ENCODE assay signal across 17 cellular contexts in genomic region chr22:44298331-44299087, GRCh38. TPM values are rescaled to one million over a fixed set of nuclear protein-coding genes. Genes with fewer than 3 reads are reported as not detected.
"Had no signal": no experiment of that assay in that cellular context is flagged by ENCODE, and none has a peak within 500 bp of the region (broad histone marks: within the 10 kb centered on the region; RNA-seq: fewer than 3 reads in every experiment).

No MANE protein-coding gene starts in this region.

- H3K27ac ChIP-seq: hepatocyte, left lung, pancreas, suprapubic skin had no signal

- ATAC-seq: activated CD8-positive, alpha-beta T cell treated with anti-CD3 and anti-CD28 coated beads for 36 hours; activated T-cell treated with anti-CD3 and anti-CD28 coated beads, Interleukin-2, amount 50 U/mL, for 4 hours; left lung; pancreas; stimulated activated naive CD8-positive, alpha-beta T cell treated with anti-CD3 and anti-CD28 coated beads, Interleukin-15, Interleukin-2, amounts not matched to agents 100 U/mL and 50 U/mL, for 24 hours had no signal

- H3K27me3 ChIP-seq: hepatocyte, pancreas had no signal

- DNase-seq: activated CD4-positive, alpha-beta T cell treated with anti-CD3 and anti-CD28 coated beads for 4 hours; activated CD8-positive, alpha-beta T cell treated with anti-CD3 and anti-CD28 coated beads for 36 hours; activated effector memory CD4-positive, alpha-beta T cell treated with Interleukin-2 at 50 U/mL for 16 hours; activated naive CD4-positive, alpha-beta T cell treated with anti-CD3 and anti-CD28 coated beads, Interleukin-2, amount 50 U/mL, for 16 hours; activated T-cell treated with anti-CD3 and anti-CD28 coated beads, Interleukin-2, amount 50 U/mL, for 4 hours; dermis blood vessel endothelial cell; erythroblast; islet precursor cell; mammary epithelial cell; stimulated activated CD4-positive, alpha-beta T cell treated with anti-CD3 and anti-CD28 coated beads, Interleukin-4, amount 100 ng/mL, for 4 hours; stimulated activated CD8-positive, alpha-beta memory T cell treated with anti-CD3 and anti-CD28 coated beads, Interleukin-4, amount 100 ng/mL, for 48 hours; stimulated activated naive CD8-positive, alpha-beta T cell treated with anti-CD3 and anti-CD28 coated beads, Interleukin-15, Interleukin-2, amounts not matched to agents 100 U/mL and 50 U/mL, for 24 hours; T-helper 2 cell had no signal

- H3K4me2 ChIP-seq: hepatocyte had no signal

- H3K79me2 ChIP-seq: hepatocyte had no signal

- H3K4me1 ChIP-seq: left lung, pancreas, suprapubic skin had no signal

- H3K36me3 ChIP-seq: left lung, pancreas, suprapubic skin had no signal

- H2AFZ ChIP-seq: hepatocyte had no signal

- H3K9me3 ChIP-seq: pancreas, suprapubic skin had no signal

- H3K4me3 ChIP-seq: hepatocyte, left lung, pancreas, suprapubic skin had no signal

RNA-seq across cellular contexts. Expression of gene SHISAL1, which starts 14.2 kb away (rescaled TPM):
- total RNA-seq: activated CD8-positive, alpha-beta T cell treated with anti-CD3 and anti-CD28 coated beads for 36 hours; activated T-cell treated with anti-CD3 and anti-CD28 coated beads, Interleukin-2, amount 50 U/mL, for 4 hours; dermis blood vessel endothelial cell had no signal
